In genomic region chr17:51461578-51462004, GRCh38 we compare ENCODE assay signal across 8 cellular contexts.
DNase-seq lines count a peak whose midpoint lies in the region; ATAC-seq and TF ChIP-seq lines count a peak whose summit lies in the region.

No MANE protein-coding gene starts in this region.

- H3K36me3 ChIP-seq in OCI-LY7 (ENCODE audit: insufficient read depth, low read length) (no peaks in the 10 kb centered on the region), gastroesophageal sphincter (no peaks in the 10 kb centered on the region)

- no peaks in the 10 kb centered on the region for H3K79me2 ChIP-seq in OCI-LY7 (ENCODE audit: insufficient read depth, low read depth, low read length)

- H3K27ac ChIP-seq in OCI-LY7 (ENCODE audit: low read depth, low read length, poor library complexity, severe bottlenecking) (no peak overlapping the region), gastroesophageal sphincter (no peak overlapping the region)

- peak; percentile 92 for TF ChIP-seq CTCF in OCI-LY7 (conservative IDR thresholded peaks at IDR 0.05; ENCODE audit: low read length)
- TF ChIP-seq CTCF in gastroesophageal sphincter (IDR thresholded peaks at IDR 0.05) = peak; percentile 33 to 71 (median 42)

- no peaks in the 10 kb centered on the region for H3K27me3 ChIP-seq in gastroesophageal sphincter

- WGBS in gastroesophageal sphincter (ENCODE audit: low coverage in 1 of 2), 2 donors = 55 to 83% methylated on average over 1 to 4 of the region's 11 CpGs

- TF ChIP-seq EP300 in gastroesophageal sphincter (IDR thresholded peaks at IDR 0.05) = no peak

- no peaks in the 10 kb centered on the region for H4K20me1 ChIP-seq in OCI-LY7 (ENCODE audit: insufficient read depth, low read length)

- DNase-seq in AG08396 (ENCODE audit: low spot score) (peak; percentile 35), OCI-LY7 (ENCODE audit: low spot score) (peak; percentile 40), posterior vena cava (ENCODE audit: low spot score) (peak; percentile 86)
- peak; percentile 66 for DNase-seq in activated T-cell treated with anti-CD3 and anti-CD28 coated beads, Interleukin-2, amount 50 U/mL, for 48 hours

- H3K4me3 ChIP-seq in OCI-LY7 (ENCODE audit: low read depth, low read length, poor library complexity, severe bottlenecking) = no peak overlapping the region
- no peak overlapping the region for H3K4me3 ChIP-seq in gastroesophageal sphincter

- BruUV-seq in OCI-LY7 (replicated peaks; lab: Mats Ljungman, UMichigan) = no TSS peak

- POLR2A ChIA-PET in OCI-LY7 (lab: Charles Lee) = interaction anchor here (0.7 kb wide), 1 partner anchor 72 kb away, joined by 3 read pairs; no protein-coding TSS in a partner anchor

- H3K4me1 ChIP-seq in OCI-LY7 (ENCODE audit: insufficient read depth, low read length, poor library complexity, severe bottlenecking) (no peaks in the 10 kb centered on the region), gastroesophageal sphincter (peaks cover 0 to 6% (median 0%) of the 10 kb centered on the region in 3 donors)

- no peak overlapping the region for H2AFZ ChIP-seq in OCI-LY7 (ENCODE audit: low read length)

- no peak for TF ChIP-seq POLR2A in gastroesophageal sphincter (IDR thresholded peaks at IDR 0.05)

- no peaks in the 10 kb centered on the region for H3K9me2 ChIP-seq in OCI-LY7 (ENCODE audit: insufficient read depth, low read length)

- H3K4me2 ChIP-seq in OCI-LY7 (ENCODE audit: low read length) = no peak overlapping the region

- ATAC-seq in GM18508 (IDR thresholded peaks at IDR 0.05; ENCODE audit: insufficient read depth, unreplicated experiment) = peak; percentile 70
- ATAC-seq in HG03442 (IDR thresholded peaks at IDR 0.05; ENCODE audit: unreplicated experiment) = peak; percentile 83
- no peak for ATAC-seq in gastroesophageal sphincter
- no peak for ATAC-seq in GM21737 (IDR thresholded peaks at IDR 0.05; ENCODE audit: unreplicated experiment)

- H3K9me3 ChIP-seq in OCI-LY7 (ENCODE audit: low read length) (no peaks in the 10 kb centered on the region), gastroesophageal sphincter (no peaks in the 10 kb centered on the region)

- intact Hi-C loops in OCI-LY7 (cut with micrococcal nuclease; ENCODE audit: unreplicated experiment) (no loop called here), posterior vena cava (cut with DNase I) (no loop called here)

- CTCF ChIA-PET in OCI-LY7 (lab: Charles Lee; ENCODE audit: unreplicated experiment) = no interaction called here

Comparison
In these comparisons a context has a peak if more than half of its experiments do, and no peak if none do; other contexts are left out.
1. DNase-seq: peak in every context shown above with its lines; median percentile 86 in posterior vena cava; 66 in activated T-cell treated with anti-CD3 and anti-CD28 coated beads, Interleukin-2, amount 50 U/mL, for 48 hours; 40 in OCI-LY7; 35 in AG08396.
2. ATAC-seq: peak in GM18508 (single experiment) and HG03442 (single experiment); none in gastroesophageal sphincter (single experiment) and GM21737 (single experiment).